Comparison of ENCODE assay signal across 14 cellular contexts in the genomic region with DNA sequence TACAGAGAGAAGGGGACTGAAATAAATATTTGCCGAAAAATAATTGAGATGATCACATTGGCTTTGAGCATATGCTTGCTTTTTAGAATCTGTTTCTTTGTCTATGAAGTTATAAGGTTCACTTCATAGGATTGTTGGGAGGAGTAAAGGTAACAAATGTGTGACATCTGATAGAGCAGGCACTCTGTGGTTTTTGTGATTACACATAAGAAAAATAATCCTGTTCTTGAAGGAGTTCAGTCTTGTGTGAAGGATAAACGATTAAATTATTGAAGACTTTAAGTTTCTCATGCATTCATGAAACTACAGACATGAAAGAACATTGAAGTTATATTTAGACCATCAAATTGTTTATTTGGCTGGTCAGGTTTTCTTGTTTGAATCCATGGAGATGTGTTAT. TPM values are rescaled to one million over a fixed set of nuclear protein-coding genes. Genes with fewer than 3 reads are reported as not detected.
DNase-seq lines count a peak whose midpoint lies in the region; ATAC-seq and TF ChIP-seq lines count a peak whose summit lies in the region.
"Had no signal": no experiment of that assay in that cellular context is flagged by ENCODE, and none has a peak within 500 bp of the region (broad histone marks: within the 10 kb centered on the region; RNA-seq: fewer than 3 reads in every experiment).

No MANE protein-coding gene starts in this region.

- 43% methylated on average over 2 of the region's 2 CpGs for WGBS in heart right ventricle, 2 donors
- 94% methylated on average over 2 of the region's 2 CpGs for WGBS in hepatocyte (ENCODE audit: low lambda C conversion rate, missing lambda C conversion rate)
- 79% methylated on average over 2 of the region's 2 CpGs for WGBS in suprapubic skin

- H3K4me3 ChIP-seq in heart right ventricle (peak overlapping the region in 1 of 10 donors; percentile 45), hepatocyte (no peak overlapping the region), subcutaneous abdominal adipose tissue (ENCODE audit: low read depth in 1 of 5, low read length in 5 of 5) (no peak overlapping the region), suprapubic skin (no peak overlapping the region)

- peak overlapping the region in 6 of 10 donors; percentile 29 to 83 (median 50) for H3K27ac ChIP-seq in heart right ventricle
- peak overlapping the region; percentile 6 for H3K27ac ChIP-seq in hepatocyte
- H3K27ac ChIP-seq in subcutaneous abdominal adipose tissue (ENCODE audit: low read depth, low read length) = peak overlapping the region; percentile 68
- no peak overlapping the region for H3K27ac ChIP-seq in suprapubic skin
- H3K27ac ChIP-seq: C4-2B, epithelial cell of prostate, HL-60 had no signal

- no peak overlapping the region for H2AFZ ChIP-seq in hepatocyte
- H2AFZ ChIP-seq: parathyroid adenoma had no signal

- peaks cover 96% of the 10 kb centered on the region for H3K79me2 ChIP-seq in hepatocyte

- no peaks in the 10 kb centered on the region for H3K9me3 ChIP-seq in heart right ventricle
- no peaks in the 10 kb centered on the region for H3K9me3 ChIP-seq in hepatocyte (ENCODE audit: low read depth)
- H3K9me3 ChIP-seq in subcutaneous abdominal adipose tissue (ENCODE audit: control insufficient read depth in 5 of 5, low read length in 5 of 5) = peaks cover 0 to under 1% (median 0%) of the 10 kb centered on the region in 5 donors
- no peaks in the 10 kb centered on the region for H3K9me3 ChIP-seq in suprapubic skin

- ATAC-seq in heart right ventricle (no peak), left cardiac atrium (no peak)
- no peak for ATAC-seq in activated CD8-positive, alpha-beta T cell treated with anti-CD3 and anti-CD28 coated beads, Interleukin-2, amount 10 ng/mL, durations not matched to agents 7 days and 5 days

- peaks cover 39% of the 10 kb centered on the region for H3K36me3 Mint-ChIP-seq in activated CD8-positive, alpha-beta T cell treated with anti-CD3 and anti-CD28 coated beads, Interleukin-2, amount 10 ng/mL, durations not matched to agents 7 days and 5 days (ENCODE audit: low read depth)

- no peak for TF ChIP-seq CTCF in heart right ventricle (IDR thresholded peaks at IDR 0.05)
- TF ChIP-seq CTCF in hepatocyte (IDR thresholded peaks at IDR 0.05; ENCODE audit: poor library complexity) = no peak
- no peak for TF ChIP-seq CTCF in suprapubic skin (IDR thresholded peaks at IDR 0.05)

- CTCF ChIA-PET in activated CD8-positive, alpha-beta T cell treated with anti-CD3 and anti-CD28 coated beads, Interleukin-2, amount 10 ng/mL, durations not matched to agents 7 days and 5 days (lab: Charles Lee) = no interaction called here

- H3K27me3 Mint-ChIP-seq in activated CD8-positive, alpha-beta T cell treated with anti-CD3 and anti-CD28 coated beads, Interleukin-2, amount 10 ng/mL, durations not matched to agents 7 days and 5 days (ENCODE audit: low read depth) = no peaks in the 10 kb centered on the region

- peaks cover 40% of the 10 kb centered on the region for H3K4me1 Mint-ChIP-seq in activated CD8-positive, alpha-beta T cell treated with anti-CD3 and anti-CD28 coated beads, Interleukin-2, amount 10 ng/mL, durations not matched to agents 7 days and 5 days (ENCODE audit: low read depth)

- peak overlapping the region; percentile 32 for H3K4me3 Mint-ChIP-seq in activated CD8-positive, alpha-beta T cell treated with anti-CD3 and anti-CD28 coated beads, Interleukin-2, amount 10 ng/mL, durations not matched to agents 7 days and 5 days

- peaks cover 0 to 31% (median 0%) of the 10 kb centered on the region in 9 donors for H3K36me3 ChIP-seq in heart right ventricle
- H3K36me3 ChIP-seq in hepatocyte (replicated peaks; ENCODE audit: insufficient read depth, low read depth) = no peaks in the 10 kb centered on the region
- H3K36me3 ChIP-seq in subcutaneous abdominal adipose tissue (ENCODE audit: control insufficient read depth in 5 of 5, insufficient read depth in 5 of 5, low read length in 5 of 5) = peaks cover 5 to 12% (median 8%) of the 10 kb centered on the region in 5 donors
- no peaks in the 10 kb centered on the region for H3K36me3 ChIP-seq in suprapubic skin

- no peak overlapping the region for H3K9ac ChIP-seq in subcutaneous abdominal adipose tissue (ENCODE audit: low read length in 5 of 5)
- H3K9ac ChIP-seq: parathyroid adenoma had no signal

- H3K27ac Mint-ChIP-seq in activated CD8-positive, alpha-beta T cell treated with anti-CD3 and anti-CD28 coated beads, Interleukin-2, amount 10 ng/mL, durations not matched to agents 7 days and 5 days = peak overlapping the region; percentile 98

- no peak for DNase-seq in heart right ventricle
- DNase-seq in left cardiac atrium = no peak
- no peak for DNase-seq in activated CD8-positive, alpha-beta T cell treated with anti-CD3 and anti-CD28 coated beads, Interleukin-2, amount 10 ng/mL, durations not matched to agents 7 days and 5 days
- DNase-seq in hepatocyte (ENCODE audit: low spot score) = no peak
- no peak for DNase-seq in KG1 (lab: John Stamatoyannopoulos, UW)
- DNase-seq in putamen (ENCODE audit: low spot score) = no peak
- DNase-seq in suprapubic skin (ENCODE audit: low spot score in 2 of 2) = no peak
- DNase-seq: activated gamma-delta T cell, NCI-H1436 had no signal

- intact Hi-C loops in heart right ventricle (cut with DNase I) = no loop called here
- intact Hi-C loops in left cardiac atrium (cut with DNase I) = no loop called here

- H3K9me2 ChIP-seq in hepatocyte (replicated peaks; ENCODE audit: insufficient read depth) = no peaks in the 10 kb centered on the region

- TF ChIP-seq EP300 in suprapubic skin (IDR thresholded peaks at IDR 0.05) = no peak

- H3K4me1 ChIP-seq in heart right ventricle = peaks cover 7 to 100% (median 95%) of the 10 kb centered on the region in 9 donors
- no peaks in the 10 kb centered on the region for H3K4me1 ChIP-seq in hepatocyte (ENCODE audit: insufficient read depth)
- peaks cover 0 to 48% (median 34%) of the 10 kb centered on the region in 5 donors for H3K4me1 ChIP-seq in subcutaneous abdominal adipose tissue (ENCODE audit: control insufficient read depth in 5 of 5, insufficient read depth in 5 of 5, low read length in 5 of 5)
- H3K4me1 ChIP-seq in suprapubic skin = peaks cover 22% of the 10 kb centered on the region

- POLR2A ChIA-PET in activated CD8-positive, alpha-beta T cell treated with anti-CD3 and anti-CD28 coated beads, Interleukin-2, amount 10 ng/mL, durations not matched to agents 7 days and 5 days (lab: Charles Lee) = interaction anchor here (1.3 kb wide), 1 partner anchor 45 kb away, joined by 6 read pairs; no protein-coding TSS in a partner anchor

- H3K27me3 ChIP-seq in heart right ventricle (no peaks in the 10 kb centered on the region), hepatocyte (no peaks in the 10 kb centered on the region), subcutaneous abdominal adipose tissue (ENCODE audit: control insufficient read depth in 5 of 5, insufficient read depth in 4 of 5, low read length in 5 of 5) (no peaks in the 10 kb centered on the region), suprapubic skin (no peaks in the 10 kb centered on the region)

- H3K9me3 Mint-ChIP-seq in activated CD8-positive, alpha-beta T cell treated with anti-CD3 and anti-CD28 coated beads, Interleukin-2, amount 10 ng/mL, durations not matched to agents 7 days and 5 days (ENCODE audit: insufficient read depth) = no peaks in the 10 kb centered on the region

- no peak for TF ChIP-seq POLR2A in suprapubic skin (IDR thresholded peaks at IDR 0.05)

- H3K4me2 ChIP-seq in hepatocyte = no peak overlapping the region

- H4K20me1 ChIP-seq in hepatocyte (ENCODE audit: insufficient read depth, poor library complexity, severe bottlenecking) = peaks cover 17% of the 10 kb centered on the region

RNA-seq across cellular contexts. Expression of a gene that starts 45.0 kb away (rescaled TPM):
- total RNA-seq in heart right ventricle (100 to 1,000 TPM; 386 to 551 (median 505) TPM), left cardiac atrium (100 to 1,000 TPM; 317 to 351 TPM), hepatocyte (81.8 and 92.5 TPM in 2 replicates), suprapubic skin (100 to 1,000 TPM; 149 to 187 (median 165) TPM)
- polyA plus RNA-seq in heart right ventricle (10 to 100 TPM; 74.7 to 86.2 TPM), hepatocyte (38.0 and 42.2 TPM in 2 replicates)
- 10 to 100 TPM; 55.3 to 58.6 TPM for total RNA-seq in activated CD8-positive, alpha-beta T cell treated with anti-CD3 and anti-CD28 coated beads, Interleukin-2, amount 10 ng/mL, durations not matched to agents 7 days and 5 days
